Comparison of ENCODE assay signal across 13 cellular contexts in the genomic region with DNA sequence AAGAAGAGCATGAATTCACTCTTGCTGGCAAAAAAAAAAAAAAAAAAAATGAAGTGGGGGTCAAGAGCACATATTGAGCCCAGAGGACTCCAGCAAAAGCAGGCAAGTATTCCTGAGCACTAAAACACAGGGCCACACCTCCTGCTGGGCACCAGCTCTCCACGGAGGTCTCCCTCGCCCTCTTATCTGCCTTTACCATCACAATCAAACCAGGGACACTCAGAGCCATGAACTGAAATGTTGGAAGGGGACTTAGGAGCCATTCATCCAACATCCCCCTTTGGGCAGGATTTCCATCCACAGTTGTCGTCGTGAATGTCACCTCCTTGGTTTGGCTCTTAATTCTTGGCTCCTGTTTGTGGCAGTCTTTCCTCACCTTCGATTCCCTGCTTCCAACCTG.
DNase-seq lines count a peak whose midpoint lies in the region; ATAC-seq and TF ChIP-seq lines count a peak whose summit lies in the region.
"Had no signal": no experiment of that assay in that cellular context is flagged by ENCODE, and none has a peak within 500 bp of the region (broad histone marks: within the 10 kb centered on the region; RNA-seq: fewer than 3 reads in every experiment).

No MANE protein-coding gene starts in this region.

- TF ChIP-seq CTCF in cardiac muscle cell (IDR thresholded peaks at IDR 0.05; ENCODE audit: low read depth, low read length), result no peak
- TF ChIP-seq CTCF in brain (conservative IDR thresholded peaks at IDR 0.05), result no peak
- no peak for TF ChIP-seq CTCF in stomach (IDR thresholded peaks at IDR 0.05)

- no peak for DNase-seq in cardiac muscle cell (ENCODE audit: low read depth in 1 of 2, low spot score in 1 of 2)
- DNase-seq in Right ventricle myocardium superior, result no peak
- DNase-seq in mesendoderm, result peak; percentile 21
- no peak for DNase-seq in stomach
- DNase-seq in activated CD8-positive, alpha-beta memory T cell treated with anti-CD3 and anti-CD28 coated beads for 24 hours, result no peak
- no peak for DNase-seq in activated T-cell treated with anti-CD3 and anti-CD28 coated beads, Interleukin-2, amount 50 U/mL, for 4 hours
- DNase-seq in activated CD4-positive, alpha-beta T cell treated with anti-CD3 and anti-CD28 coated beads for 1 hour, result no peak
- DNase-seq: Calu3, KBM-7, NCI-H748 treated with DMSO at 0.1 percent for 48 hours, PC-9 had no signal

- no peak overlapping the region for H3K56ac ChIP-seq in mesendoderm (ENCODE audit: low read length)

- no peaks in the 10 kb centered on the region for H3K36me3 ChIP-seq in cardiac muscle cell
- no peaks in the 10 kb centered on the region for H3K36me3 ChIP-seq in mesendoderm (ENCODE audit: control insufficient read depth, insufficient read depth, low read length)
- no peaks in the 10 kb centered on the region for H3K36me3 ChIP-seq in stomach

- TF ChIP-seq POLR2A in stomach (IDR thresholded peaks at IDR 0.05), result no peak

- no peaks in the 10 kb centered on the region for H3K79me1 ChIP-seq in mesendoderm (ENCODE audit: low read length)

- H3K4me2 ChIP-seq in mesendoderm (ENCODE audit: low read length), result no peak overlapping the region
- H3K4me2 ChIP-seq: A549, PC-9 had no signal

- no peak overlapping the region for H4K8ac ChIP-seq in mesendoderm (ENCODE audit: low read depth, low read length)

- no peak overlapping the region for H3K4me3 ChIP-seq in cardiac muscle cell
- no peak overlapping the region for H3K4me3 ChIP-seq in mesendoderm (ENCODE audit: low read length)
- no peak overlapping the region for H3K4me3 ChIP-seq in stomach
- H3K4me3 ChIP-seq: A549, PC-9 had no signal

- H3K9me3 ChIP-seq in cardiac muscle cell (ENCODE audit: low read depth) (no peaks in the 10 kb centered on the region), stomach (no peaks in the 10 kb centered on the region)
- H3K9me3 ChIP-seq: A549 had no signal

- intact Hi-C loops in Right ventricle myocardium superior (cut with DNase I), result no loop called here
- intact Hi-C loops in stomach (cut with DNase I; ENCODE audit: low total_unique reads), result no loop called here

- no peaks in the 10 kb centered on the region for H3K9me3 Mint-ChIP-seq in brain
- no peaks in the 10 kb centered on the region for H3K9me3 Mint-ChIP-seq in activated T-cell treated with anti-CD3 and anti-CD28 coated beads, Interleukin-2, amount 50 U/mL, for 4 hours

- H3K79me2 ChIP-seq in mesendoderm (ENCODE audit: control insufficient read depth, insufficient read depth, low read length), result no peaks in the 10 kb centered on the region

- peak overlapping the region in 4 of 5 experiments; percentile 32 to 84 (median 70) for H3K4me3 Mint-ChIP-seq in brain
- no peak overlapping the region for H3K4me3 Mint-ChIP-seq in activated T-cell treated with anti-CD3 and anti-CD28 coated beads, Interleukin-2, amount 50 U/mL, for 4 hours

- H3K4ac ChIP-seq in mesendoderm (ENCODE audit: low read depth, low read length), result no peak overlapping the region

- no CpG with 5 or more reads among the region's 5 CpGs for WGBS in mesendoderm (ENCODE audit: extremely low coverage, insufficient coverage, low lambda C conversion rate)
- 49 to 63% (median 58%) methylated on average over 5 of the region's 5 CpGs for WGBS in stomach, 5 donors

- no peak overlapping the region for H4K5ac ChIP-seq in mesendoderm (ENCODE audit: low read length)

- H3K4me1 Mint-ChIP-seq in brain, result peaks cover 36% of the 10 kb centered on the region
- H3K4me1 Mint-ChIP-seq in activated T-cell treated with anti-CD3 and anti-CD28 coated beads, Interleukin-2, amount 50 U/mL, for 4 hours (ENCODE audit: low read depth), result no peaks in the 10 kb centered on the region

- no peak overlapping the region for H3K18ac ChIP-seq in mesendoderm (ENCODE audit: low read length)

- H2BK15ac ChIP-seq in mesendoderm (replicated peaks; ENCODE audit: low read depth), result no peak overlapping the region

- H3K27ac Mint-ChIP-seq in brain, result peak overlapping the region; percentile 91 to 98 (median 97)

- no peak overlapping the region for H2AK5ac ChIP-seq in mesendoderm (ENCODE audit: low read length)

- TF ChIP-seq EP300 in stomach (IDR thresholded peaks at IDR 0.05), result no peak

- no peak overlapping the region for H2BK120ac ChIP-seq in mesendoderm (ENCODE audit: low read depth, low read length)

- no peak for ATAC-seq in Right ventricle myocardium superior (ENCODE audit: poor library complexity)
- no peak for ATAC-seq in activated T-cell treated with anti-CD3 and anti-CD28 coated beads, Interleukin-2, amount 50 U/mL, for 4 hours
- ATAC-seq: A549 had no signal

- peak overlapping the region; percentile 35 for H3K27ac ChIP-seq in cardiac muscle cell
- no peak overlapping the region for H3K27ac ChIP-seq in mesendoderm (ENCODE audit: low read depth, low read length)
- H3K27ac ChIP-seq in stomach, result peak overlapping the region in 3 of 5 donors; percentile 25 to 75 (median 69)
- H3K27ac ChIP-seq: A549, PC-9 had no signal

- H2BK5ac ChIP-seq in mesendoderm (ENCODE audit: low read length), result no peak overlapping the region

- no peaks in the 10 kb centered on the region for H3K36me3 Mint-ChIP-seq in brain
- no peaks in the 10 kb centered on the region for H3K36me3 Mint-ChIP-seq in activated T-cell treated with anti-CD3 and anti-CD28 coated beads, Interleukin-2, amount 50 U/mL, for 4 hours (ENCODE audit: insufficient read depth)

- no peak overlapping the region for H3K9ac ChIP-seq in mesendoderm (ENCODE audit: low read length)

- H3K4me1 ChIP-seq in cardiac muscle cell (ENCODE audit: low read depth), result peaks cover 6% of the 10 kb centered on the region
- peaks cover 5% of the 10 kb centered on the region for H3K4me1 ChIP-seq in mesendoderm (ENCODE audit: control insufficient read depth, low read depth, low read length)
- H3K4me1 ChIP-seq in stomach, result peaks cover 0 to 17% (median 8%) of the 10 kb centered on the region in 4 donors
- H3K4me1 ChIP-seq: A549 had no signal

- no peak overlapping the region for H3K23ac ChIP-seq in mesendoderm (ENCODE audit: low read length)

- no peaks in the 10 kb centered on the region for H3K27me3 Mint-ChIP-seq in brain
- H3K27me3 Mint-ChIP-seq in activated T-cell treated with anti-CD3 and anti-CD28 coated beads, Interleukin-2, amount 50 U/mL, for 4 hours (ENCODE audit: low read depth), result peaks cover 6% of the 10 kb centered on the region

- H3K27me3 ChIP-seq in cardiac muscle cell (no peaks in the 10 kb centered on the region), mesendoderm (ENCODE audit: insufficient read depth, low read length, poor library complexity) (no peaks in the 10 kb centered on the region), stomach (no peaks in the 10 kb centered on the region)
